ENCODE assay signal across 1 cellular context in the genomic region with DNA sequence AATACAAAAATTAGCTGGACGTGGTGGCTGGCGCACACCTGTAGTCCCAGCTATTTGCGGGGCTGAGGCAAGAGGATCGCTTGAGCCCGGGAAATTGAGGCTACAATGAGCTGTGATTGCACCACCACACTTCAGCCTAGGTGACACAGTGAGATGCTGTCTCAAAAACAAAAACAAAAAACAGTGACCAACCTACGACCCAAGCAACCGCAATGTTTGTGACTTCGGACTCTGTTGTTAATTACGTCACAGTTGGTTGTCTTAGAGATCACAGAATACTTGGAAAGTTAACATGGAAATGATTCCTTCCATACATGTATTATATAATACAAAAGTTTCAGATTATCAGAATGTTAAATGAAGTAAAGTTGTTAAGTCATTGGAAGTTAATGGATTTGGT.
TF ChIP-seq lines count a peak whose summit lies in the region.

No MANE protein-coding gene starts in this region.

TF ChIP-seq in H1, 55 proteins besides CTCF, POLR2A, EP300 and RAD21:
- TF ChIP-seq CEBPB (IDR thresholded peaks at IDR 0.05; ENCODE audit: low read depth, low read length) (peak; percentile 37; the same call in 1 of the 2 replicates), ASH2L (IDR thresholded peaks at IDR 0.05; ENCODE audit: low read length) (no peak), EGR1 (IDR thresholded peaks at IDR 0.05; ENCODE audit: borderline replicate concordance, low read depth, low read length) (no peak)
